ENCODE assay signal across 8 cellular contexts in genomic region chr17:50177983-50178834, GRCh38. TPM values are rescaled to one million over a fixed set of nuclear protein-coding genes. Genes with fewer than 3 reads are reported as not detected.
DNase-seq lines count a peak whose midpoint lies in the region; ATAC-seq and TF ChIP-seq lines count a peak whose summit lies in the region.

No MANE protein-coding gene starts in this region.

- peak overlapping the region; percentile 93 for H3K27ac ChIP-seq in trophoblast cell (ENCODE audit: low read depth, low read length)

- H2AFZ ChIP-seq in trophoblast cell (ENCODE audit: insufficient read depth, low read length, poor library complexity), result peak overlapping the region; percentile 64

- peaks cover 24% of the 10 kb centered on the region for H3K79me1 ChIP-seq in trophoblast cell (ENCODE audit: low read length)

- H3K18ac ChIP-seq in trophoblast cell (ENCODE audit: low read length), result peak overlapping the region; percentile 56

- WGBS in trophoblast cell (ENCODE audit: extremely low coverage, insufficient coverage, insufficient read length), result no CpG with 5 or more reads among the region's 22 CpGs

- H3K4me1 ChIP-seq in trophoblast cell (ENCODE audit: control insufficient read depth in 1 of 2, insufficient read depth in 2 of 2, low read length in 2 of 2), result peaks cover 26 to 32% of the 10 kb centered on the region in 2 experiments

- H3K27me3 Mint-ChIP-seq in activated naive CD8-positive, alpha-beta T cell treated with anti-CD3 and anti-CD28 coated beads, Interleukin-2, amount 50 U/mL, for 24 hours, result peaks cover 2% of the 10 kb centered on the region

- peak; percentile 72 for TF ChIP-seq CTCF in GM12873 (IDR thresholded peaks at IDR 0.05; ENCODE audit: insufficient read depth, low read depth, low read length, missing control alignments)

- peaks cover 9% of the 10 kb centered on the region for H3K4me1 Mint-ChIP-seq in activated naive CD8-positive, alpha-beta T cell treated with anti-CD3 and anti-CD28 coated beads, Interleukin-2, amount 50 U/mL, for 24 hours

- H3K23ac ChIP-seq in trophoblast cell (ENCODE audit: low read length), result no peak overlapping the region

- peak overlapping the region; percentile 63 for H3K27ac Mint-ChIP-seq in activated naive CD8-positive, alpha-beta T cell treated with anti-CD3 and anti-CD28 coated beads, Interleukin-2, amount 50 U/mL, for 24 hours

- H3K27me3 ChIP-seq in trophoblast cell (ENCODE audit: insufficient read depth, low read length), result no peaks in the 10 kb centered on the region

- no peak overlapping the region for H3K9ac ChIP-seq in trophoblast cell (ENCODE audit: low read length)

- H3K36me3 ChIP-seq in trophoblast cell (ENCODE audit: control insufficient read depth in 1 of 2, insufficient read depth in 2 of 2, low read length in 2 of 2), result no peaks in the 10 kb centered on the region

- H4K12ac ChIP-seq in trophoblast cell (ENCODE audit: low read depth, low read length), result peak overlapping the region; percentile 79

- no peaks in the 10 kb centered on the region for H3K79me2 ChIP-seq in trophoblast cell (ENCODE audit: control insufficient read depth, insufficient read depth, low read length, poor library complexity)

- H3K9me3 Mint-ChIP-seq in activated naive CD8-positive, alpha-beta T cell treated with anti-CD3 and anti-CD28 coated beads, Interleukin-2, amount 50 U/mL, for 24 hours, result no peaks in the 10 kb centered on the region

- H2BK5ac ChIP-seq in trophoblast cell (ENCODE audit: low read depth, low read length, poor library complexity), result peak overlapping the region; percentile 87

- intact Hi-C loops in Right ventricle myocardium superior (cut with DNase I), result no loop called here

- H4K91ac ChIP-seq in trophoblast cell (ENCODE audit: low read depth, low read length), result peak overlapping the region; percentile 82

- no peak overlapping the region for H3K4me3 Mint-ChIP-seq in activated naive CD8-positive, alpha-beta T cell treated with anti-CD3 and anti-CD28 coated beads, Interleukin-2, amount 50 U/mL, for 24 hours

- H3K36me3 Mint-ChIP-seq in activated naive CD8-positive, alpha-beta T cell treated with anti-CD3 and anti-CD28 coated beads, Interleukin-2, amount 50 U/mL, for 24 hours (ENCODE audit: low read depth), result no peaks in the 10 kb centered on the region

- H3K4me3 ChIP-seq in trophoblast cell (ENCODE audit: low read depth, low read length), result no peak overlapping the region

- peak overlapping the region; percentile 24 for H3K4ac ChIP-seq in trophoblast cell (ENCODE audit: low read depth, low read length)

- peaks cover 3% of the 10 kb centered on the region for H3K9me3 ChIP-seq in trophoblast cell (ENCODE audit: insufficient read depth, low read depth, low read length)

- H4K8ac ChIP-seq in trophoblast cell (ENCODE audit: low read depth, low read length), result peak overlapping the region; percentile 70

- peak; percentile 86 for ATAC-seq in activated naive CD8-positive, alpha-beta T cell treated with anti-CD3 and anti-CD28 coated beads, Interleukin-2, amount 50 U/mL, for 24 hours
- ATAC-seq in Right ventricle myocardium superior (ENCODE audit: poor library complexity) (peak; percentile 86), HG03159 (IDR thresholded peaks at IDR 0.05; ENCODE audit: unreplicated experiment) (no peak)

- H3K14ac ChIP-seq in trophoblast cell (ENCODE audit: low read length), result peak overlapping the region; percentile 61

- DNase-seq in HS-27A (ENCODE audit: low read depth) (peak; percentile 67), RPMI8226 (peak; percentile 93), Right ventricle myocardium superior (peak; percentile 85), trophoblast cell (peak; percentile 76 to 88), NCI-H1048 (lab: John Stamatoyannopoulos, UW) (no peak)
- DNase-seq in activated naive CD8-positive, alpha-beta T cell treated with anti-CD3 and anti-CD28 coated beads, Interleukin-2, amount 50 U/mL, for 24 hours, result peak; percentile 61

- H2BK120ac ChIP-seq in trophoblast cell (ENCODE audit: insufficient read depth, low read length, poor library complexity), result peak overlapping the region; percentile 89

- H2AK5ac ChIP-seq in trophoblast cell (ENCODE audit: low read length), result peak overlapping the region; percentile 19

- peak overlapping the region; percentile 53 for H3K4me2 ChIP-seq in trophoblast cell (ENCODE audit: low read length)

- H2BK12ac ChIP-seq in trophoblast cell (ENCODE audit: low read length), result peak overlapping the region; percentile 74

RNA-seq across cellular contexts. Expression of gene SGCA, which starts 12.4 kb away (rescaled TPM):
- total RNA-seq in Right ventricle myocardium superior, result 135 TPM
- polyA plus RNA-seq in trophoblast cell (2013), result not detected in 2 replicates

RNA-seq across cellular contexts. Expression of gene COL1A1, which starts 23.2 kb away (rescaled TPM):
- 28.1 TPM for total RNA-seq in Right ventricle myocardium superior
- polyA plus RNA-seq in trophoblast cell (2013), result 548 and 582 TPM in 2 replicates

RNA-seq across cellular contexts. Expression of gene PPP1R9B, which starts 27.7 kb away (rescaled TPM):
- total RNA-seq in Right ventricle myocardium superior, result 35.4 TPM
- 23.2 and 23.4 TPM in 2 replicates for polyA plus RNA-seq in trophoblast cell (2013)

RNA-seq across cellular contexts. Expression of gene SAMD14, which starts 48.2 kb away (rescaled TPM):
- 0.78 TPM for total RNA-seq in Right ventricle myocardium superior
- polyA plus RNA-seq in trophoblast cell (2013), result 6.9 and 7.4 TPM in 2 replicates
